In the genomic region with DNA sequence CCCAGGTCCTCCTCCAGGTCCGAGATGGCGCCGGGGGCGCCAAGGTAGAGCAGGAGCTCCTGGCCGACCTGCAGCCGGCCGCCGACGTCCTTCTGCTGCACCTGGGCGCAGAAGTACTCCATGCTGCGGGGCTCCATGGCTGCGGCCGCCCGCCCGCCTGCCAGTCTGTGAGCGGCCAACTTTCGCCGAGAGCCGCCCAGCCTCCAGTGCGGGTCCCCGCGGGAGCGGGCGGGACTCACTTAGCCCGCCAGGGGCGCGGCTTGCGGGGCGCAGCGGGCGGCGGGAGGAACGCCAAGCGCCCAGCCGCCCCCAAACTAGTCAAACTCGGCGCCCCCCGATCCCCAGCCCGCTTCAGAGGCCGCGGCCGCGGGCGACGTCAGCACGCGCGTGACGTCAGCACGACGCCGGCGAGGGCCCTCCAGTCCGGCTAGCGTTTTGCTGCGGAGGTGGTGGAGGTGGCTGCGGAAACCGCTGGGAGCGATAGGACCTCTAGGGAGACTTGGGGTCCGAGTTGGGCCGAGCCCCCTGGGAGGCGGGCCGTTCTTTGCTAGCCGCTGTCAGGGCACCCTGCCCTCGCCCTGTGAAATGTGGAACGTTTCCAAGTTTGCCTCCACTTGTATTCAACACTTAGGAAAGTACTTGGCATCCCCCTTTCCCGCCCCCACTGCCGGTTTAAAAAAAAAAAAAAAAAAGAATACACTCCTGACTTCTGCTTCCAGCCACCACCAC, we compare ENCODE assay signal across 8 cellular contexts. TPM values are rescaled to one million over a fixed set of nuclear protein-coding genes. Genes with fewer than 3 reads are reported as not detected.
DNase-seq lines count a peak whose midpoint lies in the region; ATAC-seq lines count a peak whose summit lies in the region.

Gene CLASP2 (minus strand): TSS at position 389 of the 729 bp plus-strand sequence. CDS start 252 bp downstream, at position 137.

- H3K4me3 ChIP-seq in endocrine pancreas (ENCODE audit: control insufficient read depth, insufficient read depth, low read length): peak within 1 kb of the TSS; percentile 95

- DNase-seq in CMK (ENCODE audit: low read depth) (peak; percentile 61), HS-27A (ENCODE audit: low read depth) (peak; percentile 72), NOMO-1 treated with DMSO at 0.1 percent for 48 hours (lab: John Stamatoyannopoulos, UW; ENCODE audit: unreplicated experiment) (peak; percentile 81), mesenteric fat pad (ENCODE audit: low spot score) (peak; percentile 96)
- DNase-seq in activated CD8-positive, alpha-beta memory T cell treated with anti-CD3 and anti-CD28 coated beads for 4 hours (ENCODE audit: low read depth in 2 of 2): peak; percentile 66 to 72
- peak; percentile 62 for DNase-seq in stimulated activated CD8-positive, alpha-beta memory T cell treated with anti-CD3 and anti-CD28 coated beads, Interleukin-15, amount 100 ng/mL, for 1 hour (ENCODE audit: low read depth)

- no peaks in the 10 kb centered on the region for H3K9me3 ChIP-seq in endocrine pancreas (ENCODE audit: control insufficient read depth, low read length)

- ATAC-seq in GM19468 (IDR thresholded peaks at IDR 0.05; ENCODE audit: extremely low read depth, unreplicated experiment): peak; percentile 97

- H3K36me3 ChIP-seq in endocrine pancreas (ENCODE audit: control insufficient read depth, insufficient read depth, low read length): no peaks in the 10 kb centered on the region

- no peaks in the 10 kb centered on the region for H3K27me3 ChIP-seq in endocrine pancreas (ENCODE audit: control insufficient read depth, insufficient read depth, low read length)

- H3K9ac ChIP-seq in endocrine pancreas (ENCODE audit: control insufficient read depth, insufficient read depth, low read length): peak within 1 kb of the TSS; percentile 92

- H3K4me1 ChIP-seq in endocrine pancreas (ENCODE audit: control insufficient read depth, insufficient read depth, low read length): peaks cover 10% of the 10 kb centered on the region

RNA-seq across cellular contexts. Expression of gene CLASP2, which starts in this region (rescaled TPM):
- 41.1 TPM for total RNA-seq in mesenteric fat pad

Comparison
In these comparisons a context has a peak if more than half of its experiments do, and no peak if none do; other contexts are left out.
1. Peak in every context shown above with its lines: DNase-seq, ATAC-seq and H3K4me3 ChIP-seq.